In genomic region chr5:17978954-17979353, GRCh38 we compare ENCODE assay signal across 8 cellular contexts.
"Had no signal": no experiment of that assay in that cellular context is flagged by ENCODE, and none has a peak within 500 bp of the region (broad histone marks: within the 10 kb centered on the region; RNA-seq: fewer than 3 reads in every experiment).

No MANE protein-coding gene starts in this region.

- H3K27ac ChIP-seq: HL-60 had no signal

- H3K27ac Mint-ChIP-seq: GM23338, H9, IgD-negative memory B cell had no signal

- ATAC-seq: GM23338 had no signal

- H3K36me3 Mint-ChIP-seq: IgD-negative memory B cell had no signal

- H3K4me2 ChIP-seq: GM23338 had no signal

- H3K27me3 Mint-ChIP-seq: IgD-negative memory B cell had no signal

- H3K4me1 Mint-ChIP-seq: GM23338, H9, IgD-negative memory B cell had no signal

- H3K4me3 ChIP-seq: GM23338 had no signal

- H3K4me3 Mint-ChIP-seq: GM23338, H9, IgD-negative memory B cell had no signal

- H2AFZ ChIP-seq: GM23338 had no signal

- FAIRE-seq: H1, H54 had no signal

- DNase-seq: H9, HCEC 1CT, KG1 had no signal

- H3K9me3 Mint-ChIP-seq: GM23338, IgD-negative memory B cell had no signal
